ENCODE assay signal across 1 cellular context in genomic region chr11:114135737-114136151, GRCh38.
TF ChIP-seq lines count a peak whose summit lies in the region.

No MANE protein-coding gene starts in this region.

TF ChIP-seq in HepG2, 621 proteins besides CTCF, POLR2A, EP300 and RAD21 (continued from another document):
- TF ChIP-seq MYPOP (CRISPR knock-in tag; IDR thresholded peaks at IDR 0.05) (no peak), LRRFIP1 (CRISPR knock-in tag; conservative IDR thresholded peaks at IDR 0.05) (no peak), CENPT (CRISPR knock-in tag; IDR thresholded peaks at IDR 0.05; ENCODE audit: low read depth) (no peak), ARNT (IDR thresholded peaks at IDR 0.05) (no peak)
